18 cellular contexts compared by ENCODE assay signal in genomic region chr19:29860492-29860891, GRCh38. TPM values are rescaled to one million over a fixed set of nuclear protein-coding genes. Genes with fewer than 3 reads are reported as not detected.
A peak's percentile ranks its signal among the peaks of the same experiment; 100 is the strongest.
DNase-seq lines count a peak whose midpoint lies in the region; TF ChIP-seq lines count a peak whose summit lies in the region.
"Had no signal": no experiment of that assay in that cellular context is flagged by ENCODE, and none has a peak within 500 bp of the region (broad histone marks: within the 10 kb centered on the region; RNA-seq: fewer than 3 reads in every experiment).

No MANE protein-coding gene starts in this region.

- H3K4me1 ChIP-seq in endodermal cell (ENCODE audit: control insufficient read depth, insufficient read depth, low read length) (peaks cover 5% of the 10 kb centered on the region), stomach (no peaks in the 10 kb centered on the region)
- H3K4me1 ChIP-seq: esophagus squamous epithelium, heart left ventricle, suprapubic skin had no signal

- intact Hi-C loops in stomach (cut with DNase I; ENCODE audit: low total_unique reads): no loop called here

- H3K27me3 ChIP-seq in endodermal cell (ENCODE audit: control insufficient read depth, insufficient read depth, low read length, poor library complexity, severe bottlenecking) (peaks cover 3% of the 10 kb centered on the region), stomach (peaks cover 0 to 71% (median 12%) of the 10 kb centered on the region in 3 donors)

- H3K27ac ChIP-seq in endodermal cell (ENCODE audit: low read depth, low read length) (no peak overlapping the region), stomach (no peak overlapping the region)
- H3K27ac ChIP-seq: C4-2B, dorsolateral prefrontal cortex, esophagus squamous epithelium, heart left ventricle, suprapubic skin had no signal

- H3K4me3 Mint-ChIP-seq in endodermal cell: no peak overlapping the region
- H3K4me3 Mint-ChIP-seq: activated naive CD4-positive, alpha-beta T cell treated with anti-CD3 and anti-CD28 coated beads, Interleukin-2, amount 50 U/mL, for 24 hours had no signal

- TF ChIP-seq EP300 in stomach (IDR thresholded peaks at IDR 0.05): no peak

- no peaks in the 10 kb centered on the region for H3K36me3 Mint-ChIP-seq in endodermal cell (ENCODE audit: low read depth)
- H3K36me3 Mint-ChIP-seq: activated naive CD4-positive, alpha-beta T cell treated with anti-CD3 and anti-CD28 coated beads, Interleukin-2, amount 50 U/mL, for 24 hours had no signal

- DNase-seq in Caki2 (ENCODE audit: low read depth): peak; percentile 31
- DNase-seq in GM12865 (ENCODE audit: low read depth): peak; percentile 44
- DNase-seq in NAMALWA (ENCODE audit: low spot score): peak; percentile 46
- DNase-seq in endodermal cell: peak; percentile 67
- DNase-seq in cortex of kidney (lab: John Stamatoyannopoulos, UW): no peak
- DNase-seq in stomach: no peak
- no peak for DNase-seq in amniotic stem cell (lab: John Stamatoyannopoulos, UW)
- DNase-seq: activated CD8-positive, alpha-beta memory T cell treated with anti-CD3 and anti-CD28 coated beads, Interleukin-2, amount 50 U/mL, for 4 hours; esophagus squamous epithelium; heart left ventricle; KBM-7; midbrain; NCI-H1694; right cardiac atrium had no signal

- no peak for TF ChIP-seq CTCF in GM12865 (IDR thresholded peaks at IDR 0.05; ENCODE audit: insufficient read depth, low read depth, low read length, missing control alignments)
- no peak for TF ChIP-seq CTCF in endodermal cell (conservative IDR thresholded peaks at IDR 0.05)
- no peak for TF ChIP-seq CTCF in stomach (IDR thresholded peaks at IDR 0.05)

- no peaks in the 10 kb centered on the region for H3K9me3 Mint-ChIP-seq in endodermal cell
- H3K9me3 Mint-ChIP-seq: activated naive CD4-positive, alpha-beta T cell treated with anti-CD3 and anti-CD28 coated beads, Interleukin-2, amount 50 U/mL, for 24 hours had no signal

- peaks cover 17% of the 10 kb centered on the region for H3K4me1 Mint-ChIP-seq in endodermal cell
- H3K4me1 Mint-ChIP-seq: activated naive CD4-positive, alpha-beta T cell treated with anti-CD3 and anti-CD28 coated beads, Interleukin-2, amount 50 U/mL, for 24 hours had no signal

- peaks cover 13% of the 10 kb centered on the region for H3K27me3 Mint-ChIP-seq in endodermal cell (ENCODE audit: insufficient read depth)

- H3K9me3 ChIP-seq in endodermal cell (ENCODE audit: control insufficient read depth, low read length) (no peaks in the 10 kb centered on the region), stomach (no peaks in the 10 kb centered on the region)
- H3K9me3 ChIP-seq: esophagus squamous epithelium, heart left ventricle, suprapubic skin had no signal

- H3K4me3 ChIP-seq in GM12865 (ENCODE audit: low read depth, low read length) (no peak overlapping the region), endodermal cell (ENCODE audit: low read length) (no peak overlapping the region), stomach (no peak overlapping the region)
- H3K4me3 ChIP-seq: dorsolateral prefrontal cortex, esophagus squamous epithelium, heart left ventricle, suprapubic skin had no signal

- TF ChIP-seq POLR2A in stomach (IDR thresholded peaks at IDR 0.05): no peak

- no peak overlapping the region for H3K9ac ChIP-seq in endodermal cell (ENCODE audit: extremely low read depth, low read length, poor library complexity, severe bottlenecking)

- 80 to 86% methylated on average over 1 to 3 of the region's 3 CpGs for WGBS in endodermal cell (ENCODE audit: insufficient coverage in 1 of 2, insufficient read length in 1 of 2), 2 experiments
- WGBS in stomach, 5 donors: 84 to 94% (median 90%) methylated on average over 2 to 3 of the region's 3 CpGs

- H3K27ac Mint-ChIP-seq in endodermal cell: no peak overlapping the region
- H3K27ac Mint-ChIP-seq: activated naive CD4-positive, alpha-beta T cell treated with anti-CD3 and anti-CD28 coated beads, Interleukin-2, amount 50 U/mL, for 24 hours had no signal

- in situ Hi-C loops in Caki2 (cut with HindIII; ENCODE audit: low pct_unique_long_range_greater_than_20kb, low sequenced_read_pairs): no loop called here

- H3K36me3 ChIP-seq in endodermal cell (ENCODE audit: control insufficient read depth, insufficient read depth, low read length) (no peaks in the 10 kb centered on the region), stomach (no peaks in the 10 kb centered on the region)
- H3K36me3 ChIP-seq: esophagus squamous epithelium, heart left ventricle, suprapubic skin had no signal

RNA-seq across cellular contexts. Expression of gene CCNE1, which starts 48.7 kb away (rescaled TPM):
- total RNA-seq in Caki2 (2014; rRNA removed; shearing (Covaris generic); ENCODE audit: low replicate concordance): 24.0 and 33.0 TPM in 2 replicates
- 10 to 100 TPM; 33.3 to 34.9 TPM for total RNA-seq in endodermal cell
- polyA plus RNA-seq in endodermal cell (2013, experiment 1 of 2): 16.2 TPM
- polyA plus RNA-seq in endodermal cell (2013, experiment 2 of 2): 15.1 TPM
- 1 to 10 TPM in 2 of 5 donors, not detected in 3; 3.2 to 3.7 TPM for total RNA-seq in stomach
- 1 to 10 TPM; 1.7 to 3.1 (median 2.6) TPM for polyA plus RNA-seq in stomach

Comparison
In these comparisons a context has a peak if more than half of its experiments do, and no peak if none do; other contexts are left out.
1. DNase-seq: peak in Caki2 (single experiment), GM12865 (single experiment), NAMALWA (single experiment) and endodermal cell (single experiment); none in cortex of kidney (single experiment), stomach (single experiment) and amniotic stem cell (single experiment).